ENCODE assay signal across 8 cellular contexts in the genomic region with DNA sequence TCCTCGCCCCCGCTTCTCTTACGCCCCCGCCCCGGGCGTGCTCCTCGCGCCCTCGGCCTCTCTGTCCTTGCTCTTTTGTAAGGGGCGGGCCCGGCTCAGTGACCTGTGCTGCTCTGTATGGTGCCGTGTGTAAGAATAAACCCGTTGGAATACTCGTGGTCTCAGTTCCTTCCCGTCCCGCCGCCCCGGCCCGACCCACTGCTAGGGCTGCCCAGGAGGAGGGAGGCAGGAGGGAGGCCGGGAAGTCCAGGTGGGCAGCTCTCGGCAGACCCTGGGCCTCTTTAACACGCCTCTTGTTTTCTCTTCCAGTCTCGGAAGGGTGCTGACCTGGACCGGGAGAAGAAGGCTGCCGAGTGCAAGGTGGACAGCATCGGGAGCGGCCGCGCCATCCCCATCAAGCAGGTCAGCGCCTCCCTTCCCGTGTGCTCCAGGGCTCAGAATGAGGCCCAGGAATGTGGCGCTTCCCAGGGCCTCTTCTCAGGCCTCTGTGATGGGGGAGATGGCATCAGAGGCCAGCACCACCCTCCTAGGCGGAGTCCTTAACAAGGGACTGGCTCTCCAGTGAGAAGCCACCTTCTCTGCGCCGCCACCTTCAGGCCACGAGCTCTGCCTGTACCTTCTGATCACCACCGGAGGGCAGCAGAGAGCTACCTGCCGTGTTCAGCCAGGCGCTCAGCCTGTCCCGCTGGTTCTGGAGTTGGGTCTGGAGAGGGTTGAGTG.
DNase-seq lines count a peak whose midpoint lies in the region; ATAC-seq and FAIRE-seq lines count a peak whose summit lies in the region.

No MANE protein-coding gene starts in this region.

- H3K27ac ChIP-seq in caudate nucleus (ENCODE audit: low read depth, low read length): no peak overlapping the region

- peak; percentile 92 for FAIRE-seq in A204.1 (lab: Jason Lieb, UNC)

- peak; percentile 84 for ATAC-seq in GM18517 (IDR thresholded peaks at IDR 0.05; ENCODE audit: unreplicated experiment)
- ATAC-seq in HG03108 (IDR thresholded peaks at IDR 0.05; ENCODE audit: unreplicated experiment): peak; percentile 84

- DNase-seq in NCI-H345 (lab: John Stamatoyannopoulos, UW) (peak; percentile 66), caudate nucleus (lab: John Stamatoyannopoulos, UW) (peak in 59 of 61 donors; percentile 20 to 93 (median 67)), kidney glomerular epithelial cell (lab: John Stamatoyannopoulos, UW) (peak; percentile 53)
- peak; percentile 66 to 73 (median 68) for DNase-seq in activated CD4-positive, CD25-positive, alpha-beta regulatory T cell (lab: John Stamatoyannopoulos, UW)
- DNase-seq in stimulated activated CD4-positive, alpha-beta T cell treated with anti-CD3 and anti-CD28 coated beads, Interleukin-2, amount 100 ng/mL, for 48 hours: peak; percentile 88 to 89
